15 cellular contexts compared by ENCODE assay signal in the genomic region with DNA sequence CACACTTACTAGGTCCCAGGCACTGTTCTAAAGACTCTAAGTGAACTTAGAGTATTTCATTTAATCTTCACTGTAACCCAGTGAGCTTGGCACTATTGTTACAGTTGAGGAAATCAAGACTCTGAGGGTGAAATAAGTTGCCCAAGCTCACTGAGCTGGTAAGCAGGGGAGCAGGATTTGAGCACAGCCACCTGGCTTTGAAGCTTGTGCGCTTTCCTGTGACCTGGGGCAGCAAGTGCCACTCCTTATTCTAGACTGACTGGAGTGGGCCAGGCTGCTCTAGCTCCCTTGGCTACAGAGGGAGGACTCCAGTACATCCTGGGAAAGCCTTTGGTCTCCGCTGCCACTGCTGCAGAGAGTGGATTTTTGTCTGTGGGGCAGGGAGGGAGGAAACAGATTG. TPM values are rescaled to one million over a fixed set of nuclear protein-coding genes. Genes with fewer than 3 reads are reported as not detected.
DNase-seq lines count a peak whose midpoint lies in the region; ATAC-seq and TF ChIP-seq lines count a peak whose summit lies in the region.
"Had no signal": no experiment of that assay in that cellular context is flagged by ENCODE, and none has a peak within 500 bp of the region (broad histone marks: within the 10 kb centered on the region; RNA-seq: fewer than 3 reads in every experiment).

No MANE protein-coding gene starts in this region.

- H3K27me3 ChIP-seq in HAP-1 (ENCODE audit: low read depth), result no peaks in the 10 kb centered on the region
- H3K27me3 ChIP-seq: uterus had no signal

- peak overlapping the region; percentile 57; the same call in 1 of the 2 replicates for H3K27ac Mint-ChIP-seq in WTC11
- H3K27ac Mint-ChIP-seq in dendritic cell treated with granulocyte-macrophage colony-stimulating factor and Interleukin-4, amounts not matched to agents 40 ng/mL and 50 ng/mL, for 4 days, result peak overlapping the region; percentile 11
- H3K27ac Mint-ChIP-seq in stimulated activated naive CD8-positive, alpha-beta T cell treated with anti-CD3 and anti-CD28 coated beads, Interleukin-15, amount 100 ng/mL, for 72 hours, result peak overlapping the region; percentile 85 to 95

- no peak for TF ChIP-seq CTCF in WTC11 (IDR thresholded peaks at IDR 0.05)

- H3K4me1 ChIP-seq in HAP-1, result no peaks in the 10 kb centered on the region
- H3K4me1 ChIP-seq: uterus had no signal

- H3K9me3 Mint-ChIP-seq in WTC11, result no peaks in the 10 kb centered on the region
- H3K9me3 Mint-ChIP-seq in dendritic cell treated with granulocyte-macrophage colony-stimulating factor and Interleukin-4, amounts not matched to agents 40 ng/mL and 50 ng/mL, for 4 days, result no peaks in the 10 kb centered on the region
- H3K9me3 Mint-ChIP-seq in stimulated activated naive CD8-positive, alpha-beta T cell treated with anti-CD3 and anti-CD28 coated beads, Interleukin-15, amount 100 ng/mL, for 72 hours, result no peaks in the 10 kb centered on the region

- no peak overlapping the region for H3K4me3 Mint-ChIP-seq in WTC11
- no peak overlapping the region for H3K4me3 Mint-ChIP-seq in dendritic cell treated with granulocyte-macrophage colony-stimulating factor and Interleukin-4, amounts not matched to agents 40 ng/mL and 50 ng/mL, for 4 days
- peak overlapping the region; percentile 79 to 81 for H3K4me3 Mint-ChIP-seq in stimulated activated naive CD8-positive, alpha-beta T cell treated with anti-CD3 and anti-CD28 coated beads, Interleukin-15, amount 100 ng/mL, for 72 hours

- POLR2A ChIA-PET in WTC11 (lab: Charles Lee), result no interaction called here

- in situ Hi-C loops in HAP-1 (cut with MboI; ENCODE audit: low sequenced_read_pairs), result no loop called here

- no peak overlapping the region for H3K4me3 ChIP-seq in HAP-1
- H3K4me3 ChIP-seq: uterus had no signal

- no peak for ATAC-seq in WTC11
- no peak for ATAC-seq in stimulated activated naive CD8-positive, alpha-beta T cell treated with anti-CD3 and anti-CD28 coated beads, Interleukin-15, amount 100 ng/mL, for 72 hours

- intact Hi-C loops in dendritic cell treated with granulocyte-macrophage colony-stimulating factor and Interleukin-4, amounts not matched to agents 40 ng/mL and 50 ng/mL, for 4 days (cut with micrococcal nuclease), result no loop called here

- no peaks in the 10 kb centered on the region for H3K4me1 Mint-ChIP-seq in WTC11
- peaks cover 56% of the 10 kb centered on the region for H3K4me1 Mint-ChIP-seq in dendritic cell treated with granulocyte-macrophage colony-stimulating factor and Interleukin-4, amounts not matched to agents 40 ng/mL and 50 ng/mL, for 4 days (ENCODE audit: low read depth)
- peaks cover 91% of the 10 kb centered on the region for H3K4me1 Mint-ChIP-seq in stimulated activated naive CD8-positive, alpha-beta T cell treated with anti-CD3 and anti-CD28 coated beads, Interleukin-15, amount 100 ng/mL, for 72 hours

- no peaks in the 10 kb centered on the region for H3K9me3 ChIP-seq in HAP-1
- H3K9me3 ChIP-seq: uterus had no signal

- no peaks in the 10 kb centered on the region for H3K36me3 Mint-ChIP-seq in WTC11
- no peaks in the 10 kb centered on the region for H3K36me3 Mint-ChIP-seq in dendritic cell treated with granulocyte-macrophage colony-stimulating factor and Interleukin-4, amounts not matched to agents 40 ng/mL and 50 ng/mL, for 4 days (ENCODE audit: low read depth)

- CTCF ChIA-PET in WTC11 (lab: Charles Lee), result interaction anchor here (0.5 kb wide), 1 partner anchor 24 kb away, joined by 4 read pairs; no protein-coding TSS in a partner anchor

- no peaks in the 10 kb centered on the region for H3K36me3 ChIP-seq in HAP-1 (replicated peaks)
- H3K36me3 ChIP-seq: uterus had no signal

- H3K27me3 Mint-ChIP-seq in WTC11 (ENCODE audit: low read depth), result no peaks in the 10 kb centered on the region
- peaks cover 12% of the 10 kb centered on the region for H3K27me3 Mint-ChIP-seq in dendritic cell treated with granulocyte-macrophage colony-stimulating factor and Interleukin-4, amounts not matched to agents 40 ng/mL and 50 ng/mL, for 4 days
- no peaks in the 10 kb centered on the region for H3K27me3 Mint-ChIP-seq in stimulated activated naive CD8-positive, alpha-beta T cell treated with anti-CD3 and anti-CD28 coated beads, Interleukin-15, amount 100 ng/mL, for 72 hours

- DNase-seq in activated gamma-delta T cell treated with Interleukin-2 at 50 U/mL for 16 hours (peak; percentile 17), activated gamma-delta T cell (lab: John Stamatoyannopoulos, UW) (no peak), WTC11 (ENCODE audit: low spot score) (no peak), NCI-H146 (lab: John Stamatoyannopoulos, UW) (no peak), cortex of kidney (lab: John Stamatoyannopoulos, UW) (no peak), HAP-1 (ENCODE audit: low spot score in 2 of 2) (no peak)
- no peak for DNase-seq in stimulated activated naive CD8-positive, alpha-beta T cell treated with anti-CD3 and anti-CD28 coated beads, Interleukin-15, amount 100 ng/mL, for 72 hours
- DNase-seq: ACHN; activated CD8-positive, alpha-beta memory T cell treated with anti-CD3 and anti-CD28 coated beads, Interleukin-2, amount 50 U/mL, for 48 hours; amygdala; kidney glomerular epithelial cell; NCI-H2081 treated with DMSO at 0.1 percent for 48 hours; NCI-H510A treated with DMSO at 0.1 percent for 48 hours; uterus had no signal

TF ChIP-seq in WTC11, 78 proteins besides CTCF, POLR2A, EP300 and RAD21:
- TF ChIP-seq ELF4 (CRISPR knock-in tag; IDR thresholded peaks at IDR 0.05; ENCODE audit: low read depth) (no peak), NFE2L1 (CRISPR knock-in tag; IDR thresholded peaks at IDR 0.05) (no peak)

RNA-seq across cellular contexts. Expression of a gene that starts 50.0 kb away (rescaled TPM):
- 15.0 to 17.2 TPM (median 16.6 TPM) in 3 replicates for total RNA-seq in WTC11 (2021)

Comparison
In these comparisons a context has a peak if more than half of its experiments do, and no peak if none do; other contexts are left out.
1. H3K27ac Mint-ChIP-seq: peak in every context shown above with its lines; median percentile 90 in stimulated activated naive CD8-positive, alpha-beta T cell treated with anti-CD3 and anti-CD28 coated beads, Interleukin-15, amount 100 ng/mL, for 72 hours; 57 in WTC11; 11 in dendritic cell treated with granulocyte-macrophage colony-stimulating factor and Interleukin-4, amounts not matched to agents 40 ng/mL and 50 ng/mL, for 4 days.
2. H3K4me3 Mint-ChIP-seq: peak in stimulated activated naive CD8-positive, alpha-beta T cell treated with anti-CD3 and anti-CD28 coated beads, Interleukin-15, amount 100 ng/mL, for 72 hours (2 of 2); none in WTC11 (single experiment) and dendritic cell treated with granulocyte-macrophage colony-stimulating factor and Interleukin-4, amounts not matched to agents 40 ng/mL and 50 ng/mL, for 4 days (single experiment).